16 cellular contexts compared by ENCODE assay signal in the genomic region with DNA sequence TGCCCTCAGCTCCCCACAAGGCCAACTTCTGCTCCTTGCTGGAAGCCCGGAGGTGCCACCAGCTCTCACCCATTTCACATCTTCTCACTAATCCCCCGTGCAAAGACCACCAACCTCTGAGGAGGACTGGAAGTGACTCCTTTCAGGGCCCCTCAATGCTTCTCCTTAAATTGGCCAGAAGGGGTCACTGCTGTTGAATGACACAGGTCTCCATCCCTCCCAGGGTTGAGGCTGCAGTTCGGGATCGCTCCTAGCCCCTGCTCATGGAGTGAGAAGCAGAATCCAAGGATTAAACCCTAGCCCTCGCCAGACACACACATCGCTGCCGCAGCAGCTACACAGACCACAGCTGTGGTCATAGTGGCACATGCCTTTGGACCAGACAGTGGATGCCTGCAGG.
DNase-seq lines count a peak whose midpoint lies in the region; ATAC-seq and TF ChIP-seq lines count a peak whose summit lies in the region.
"Had no signal": no experiment of that assay in that cellular context is flagged by ENCODE, and none has a peak within 500 bp of the region (broad histone marks: within the 10 kb centered on the region; RNA-seq: fewer than 3 reads in every experiment).

No MANE protein-coding gene starts in this region.

- no TSS peak for BruUV-seq in HCT116 (replicated peaks; lab: Mats Ljungman, UMichigan)

- no peak for TF ChIP-seq RAD21 in HCT116 (IDR thresholded peaks at IDR 0.05; ENCODE audit: low read depth)

- H3K9ac ChIP-seq in HCT116 (ENCODE audit: low read length), result no peak overlapping the region

- H3K27ac ChIP-seq in HCT116 (ENCODE audit: low read depth, low read length), result no peak overlapping the region
- H3K27ac ChIP-seq in transverse colon, result no peak overlapping the region

- 53 to 66% methylated on average over 3 to 7 of the region's 7 CpGs for WGBS in transverse colon (ENCODE audit: low coverage in 1 of 2), 2 donors

- H3K27me3 ChIP-seq in HCT116 (ENCODE audit: insufficient read depth, low read length) (no peaks in the 10 kb centered on the region), transverse colon (no peaks in the 10 kb centered on the region)
- H3K27me3 ChIP-seq: MG63 had no signal

- POLR2A ChIA-PET in HCT116 (lab: Charles Lee), result no interaction called here

- no peaks in the 10 kb centered on the region for H3K9me2 ChIP-seq in HCT116 (ENCODE audit: insufficient read depth)

- RAD21 ChIA-PET in HCT116 (lab: Charles Lee; ENCODE audit: low non-redundant PET in 1 of 2, low total read pairs in 2 of 2, uncharacterized antibody in 2 of 2, unreplicated experiment in 2 of 2), result no interaction called here

- H3K9me3 ChIP-seq in HCT116 (ENCODE audit: control insufficient read depth in 1 of 2, insufficient read depth in 1 of 2, low read depth in 1 of 2, low read length in 2 of 2) (peaks cover 8 to 9% of the 10 kb centered on the region in 2 experiments; a peak in 3 of 4 replicates), transverse colon (peaks cover 0 to 7% of the 10 kb centered on the region in 2 donors)

- no peak for DNase-seq in AG09309 (ENCODE audit: low read depth)
- DNase-seq in HCT116 (ENCODE audit: low read depth, low spot score), result no peak
- DNase-seq in astrocyte of the spinal cord (ENCODE audit: low read depth, low spot score), result no peak
- peak; percentile 69 for DNase-seq in iPS-NIHi11 (ENCODE audit: low spot score)
- DNase-seq in GDM1 (lab: John Stamatoyannopoulos, UW), result no peak
- no peak for DNase-seq in transverse colon
- no peak for DNase-seq in NCI-H226
- no peak for DNase-seq in NCI-H1694 treated with DMSO at 0.1 percent for 48 hours (lab: John Stamatoyannopoulos, UW)
- DNase-seq: activated T-cell treated with anti-CD3 and anti-CD28 coated beads, Interleukin-2, amount 50 U/mL, for 1 hour; CD4-positive, CD25-positive, alpha-beta regulatory T cell; cerebellar nuclear complex; MG63; natural killer cell; NK-92 treated with Interleukin-12 subunit alpha and Interleukin-12 subunit beta, amount 100 ng/mL, for 24 hours; stimulated activated naive CD4-positive, alpha-beta T cell treated with Interleukin-2 at 50 U/mL for 16 hours; T-helper 9 cell had no signal

- H3K4me2 ChIP-seq in HCT116 (ENCODE audit: low read length), result no peak overlapping the region

- H2AFZ ChIP-seq in HCT116 (ENCODE audit: low read depth, low read length, poor library complexity, severe bottlenecking), result no peak overlapping the region

- in situ Hi-C loops in astrocyte of the spinal cord (cut with HindIII; ENCODE audit: low sequenced_read_pairs) (no loop called here), transverse colon (cut with MboI; ENCODE audit: low pct_ligation_motif_present in 1 of 4, low pct_unique_long_range_greater_than_20kb in 1 of 4, low sequenced_read_pairs in 3 of 4) (no loop called here)

- intact Hi-C loops in HCT116 (cut with micrococcal nuclease), result no loop called here
- intact Hi-C loops in transverse colon (cut with DNase I; ENCODE audit: low total_unique reads), result no loop called here

- peak; percentile 49 for TF ChIP-seq CTCF in AG09309 (IDR thresholded peaks at IDR 0.05; ENCODE audit: control insufficient read depth, insufficient read depth, low read depth, low read length, missing control alignments)
- peak in 2 of 3 experiments; percentile 10 to 27; a peak in 1 of 6 replicates for TF ChIP-seq CTCF in HCT116 (IDR thresholded peaks at IDR 0.05 in 2 of 3, conservative IDR thresholded peaks at IDR 0.05 in 1 of 3; ENCODE audit: borderline replicate concordance in 1 of 3, insufficient read depth in 1 of 3, low read depth in 2 of 3, low read length in 2 of 3)
- peak; percentile 36 for TF ChIP-seq CTCF in astrocyte of the spinal cord (IDR thresholded peaks at IDR 0.05; ENCODE audit: low read depth, low read length)
- TF ChIP-seq CTCF in transverse colon (IDR thresholded peaks at IDR 0.05), result no peak

- H3K36me3 ChIP-seq in HCT116 (ENCODE audit: control insufficient read depth in 1 of 2, insufficient read depth in 2 of 2, low read length in 2 of 2) (no peaks in the 10 kb centered on the region), transverse colon (no peaks in the 10 kb centered on the region)

- no peaks in the 10 kb centered on the region for H4K20me1 ChIP-seq in HCT116 (ENCODE audit: insufficient read depth)

- H3K79me2 ChIP-seq in HCT116 (ENCODE audit: insufficient read depth, low read length), result no peaks in the 10 kb centered on the region

- no peaks in the 10 kb centered on the region for H3K4me1 ChIP-seq in HCT116 (ENCODE audit: control insufficient read depth in 1 of 2, insufficient read depth in 2 of 2, low read length in 2 of 2)
- no peaks in the 10 kb centered on the region for H3K4me1 ChIP-seq in transverse colon

- no peak for TF ChIP-seq EP300 in transverse colon (IDR thresholded peaks at IDR 0.05; ENCODE audit: low read depth)

- H3K4me3 ChIP-seq in AG09309 (ENCODE audit: control insufficient read depth, low read depth, low read length), result no peak overlapping the region
- H3K4me3 ChIP-seq in HCT116 (replicated peaks in 1 of 2; ENCODE audit: low read depth in 1 of 2, low read length in 2 of 2), result no peak overlapping the region
- no peak overlapping the region for H3K4me3 ChIP-seq in astrocyte of the spinal cord (ENCODE audit: low read depth, low read length)
- no peak overlapping the region for H3K4me3 ChIP-seq in transverse colon
- H3K4me3 ChIP-seq: MG63 had no signal

- peak; percentile 44; the same call in 1 of the 2 replicates for ATAC-seq in HCT116

- TF ChIP-seq POLR2A in HCT116 (IDR thresholded peaks at IDR 0.05; ENCODE audit: borderline replicate concordance, extremely low read depth, insufficient read depth, insufficient read length) (no peak), transverse colon (IDR thresholded peaks at IDR 0.05) (no peak)

- CTCF ChIA-PET in HCT116 (lab: Charles Lee), result no interaction called here

TF ChIP-seq in HCT116, 20 proteins besides CTCF, POLR2A, EP300 and RAD21:
- TF ChIP-seq CBX3 (IDR thresholded peaks at IDR 0.05; ENCODE audit: low read depth) (no peak), EZH2phosphoT487 (IDR thresholded peaks at IDR 0.05; ENCODE audit: borderline replicate concordance) (no peak), JUND (IDR thresholded peaks at IDR 0.05) (no peak), TCF7L2 (IDR thresholded peaks at IDR 0.05; ENCODE audit: borderline replicate concordance, extremely low read depth, insufficient read depth, insufficient read length) (no peak), SP1 (IDR thresholded peaks at IDR 0.05; ENCODE audit: low read depth) (no peak), ZFX (IDR thresholded peaks at IDR 0.05) (no peak)
- TF ChIP-seq, protein P1, sequence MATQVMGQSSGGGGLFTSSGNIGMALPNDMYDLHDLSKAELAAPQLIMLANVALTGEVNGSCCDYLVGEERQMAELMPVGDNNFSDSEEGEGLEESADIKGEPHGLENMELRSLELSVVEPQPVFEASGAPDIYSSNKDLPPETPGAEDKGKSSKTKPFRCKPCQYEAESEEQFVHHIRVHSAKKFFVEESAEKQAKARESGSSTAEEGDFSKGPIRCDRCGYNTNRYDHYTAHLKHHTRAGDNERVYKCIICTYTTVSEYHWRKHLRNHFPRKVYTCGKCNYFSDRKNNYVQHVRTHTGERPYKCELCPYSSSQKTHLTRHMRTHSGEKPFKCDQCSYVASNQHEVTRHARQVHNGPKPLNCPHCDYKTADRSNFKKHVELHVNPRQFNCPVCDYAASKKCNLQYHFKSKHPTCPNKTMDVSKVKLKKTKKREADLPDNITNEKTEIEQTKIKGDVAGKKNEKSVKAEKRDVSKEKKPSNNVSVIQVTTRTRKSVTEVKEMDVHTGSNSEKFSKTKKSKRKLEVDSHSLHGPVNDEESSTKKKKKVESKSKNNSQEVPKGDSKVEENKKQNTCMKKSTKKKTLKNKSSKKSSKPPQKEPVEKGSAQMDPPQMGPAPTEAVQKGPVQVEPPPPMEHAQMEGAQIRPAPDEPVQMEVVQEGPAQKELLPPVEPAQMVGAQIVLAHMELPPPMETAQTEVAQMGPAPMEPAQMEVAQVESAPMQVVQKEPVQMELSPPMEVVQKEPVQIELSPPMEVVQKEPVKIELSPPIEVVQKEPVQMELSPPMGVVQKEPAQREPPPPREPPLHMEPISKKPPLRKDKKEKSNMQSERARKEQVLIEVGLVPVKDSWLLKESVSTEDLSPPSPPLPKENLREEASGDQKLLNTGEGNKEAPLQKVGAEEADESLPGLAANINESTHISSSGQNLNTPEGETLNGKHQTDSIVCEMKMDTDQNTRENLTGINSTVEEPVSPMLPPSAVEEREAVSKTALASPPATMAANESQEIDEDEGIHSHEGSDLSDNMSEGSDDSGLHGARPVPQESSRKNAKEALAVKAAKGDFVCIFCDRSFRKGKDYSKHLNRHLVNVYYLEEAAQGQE (IDR thresholded peaks at IDR 0.05; ENCODE audit: low read depth), result no peak

Comparison
In these comparisons a context has a peak if more than half of its experiments do, and no peak if none do; other contexts are left out.
1. CTCF ChIP-seq: peak in AG09309 (single experiment), HCT116 (2 of 3) and astrocyte of the spinal cord (single experiment); none in transverse colon (0 of 5).